In the genomic region with DNA sequence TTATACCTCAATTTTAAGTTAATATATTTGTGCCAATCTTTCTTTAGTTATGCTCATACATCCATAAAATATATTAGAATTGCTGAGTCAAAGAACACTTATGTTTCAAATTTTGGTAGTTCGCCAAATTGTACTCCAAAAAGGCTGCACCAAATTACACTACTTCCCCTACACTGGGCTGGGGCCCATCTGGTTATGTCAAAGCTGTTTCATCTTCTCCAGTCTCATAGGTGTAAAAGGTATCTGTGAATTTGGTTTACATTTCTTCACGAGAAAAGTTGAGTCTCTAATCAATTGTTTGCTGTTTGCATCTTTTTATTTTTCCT, we compare ENCODE assay signal across 8 cellular contexts. TPM values are rescaled to one million over a fixed set of nuclear protein-coding genes. Genes with fewer than 3 reads are reported as not detected.
DNase-seq lines count a peak whose midpoint lies in the region; TF ChIP-seq lines count a peak whose summit lies in the region.

No MANE protein-coding gene starts in this region.

- intact Hi-C loops in activated naive CD4-positive, alpha-beta T cell treated with anti-CD3 and anti-CD28 coated beads for 36 hours (cut with micrococcal nuclease), result loop anchor here (1.0 to 10.0 kb wide), 12 partner anchors 139 to 1717 kb away; partner anchors contain the start of genes BMF, EIF2AK4, INAFM2 and RASGRP1
- intact Hi-C loops in tibial artery (cut with DNase I; ENCODE audit: low total_unique reads), result loop anchor here (5.0 to 10.0 kb wide), 2 partner anchors 150 to 263 kb away; partner anchors contain the start of gene EIF2AK4

- no peaks in the 10 kb centered on the region for H3K9me3 Mint-ChIP-seq in activated naive CD4-positive, alpha-beta T cell treated with anti-CD3 and anti-CD28 coated beads for 36 hours
- no peaks in the 10 kb centered on the region for H3K9me3 Mint-ChIP-seq in activated naive CD8-positive, alpha-beta T cell (ENCODE audit: low read depth)

- H3K4me1 Mint-ChIP-seq in activated naive CD4-positive, alpha-beta T cell treated with anti-CD3 and anti-CD28 coated beads for 36 hours (ENCODE audit: low read depth), result peaks cover 43% of the 10 kb centered on the region
- peaks cover 38% of the 10 kb centered on the region for H3K4me1 Mint-ChIP-seq in activated naive CD8-positive, alpha-beta T cell (ENCODE audit: low read depth)

- no peak for TF ChIP-seq CTCF in kidney epithelial cell (IDR thresholded peaks at IDR 0.05; ENCODE audit: insufficient read depth, low read length, poor library complexity, severe bottlenecking)
- TF ChIP-seq CTCF in tibial artery (IDR thresholded peaks at IDR 0.05), result no peak

- peak overlapping the region; percentile 77 for H3K4me3 Mint-ChIP-seq in activated naive CD4-positive, alpha-beta T cell treated with anti-CD3 and anti-CD28 coated beads for 36 hours
- H3K4me3 Mint-ChIP-seq in activated naive CD8-positive, alpha-beta T cell, result peak overlapping the region; percentile 89

- H3K27me3 ChIP-seq in kidney epithelial cell (ENCODE audit: control insufficient read depth, insufficient read depth, low read length) (no peaks in the 10 kb centered on the region), tibial artery (no peaks in the 10 kb centered on the region)

- H3K4me1 ChIP-seq in tibial artery, result peaks cover 0 to 18% (median 12%) of the 10 kb centered on the region in 4 donors

- peak overlapping the region; percentile 64 for H3K27ac Mint-ChIP-seq in activated naive CD4-positive, alpha-beta T cell treated with anti-CD3 and anti-CD28 coated beads for 36 hours
- H3K27ac Mint-ChIP-seq in activated naive CD8-positive, alpha-beta T cell, result peak overlapping the region; percentile 76

- H3K36me3 ChIP-seq in kidney epithelial cell (ENCODE audit: control insufficient read depth, insufficient read depth, low read length), result no peaks in the 10 kb centered on the region
- H3K36me3 ChIP-seq in tibial artery, result no peaks in the 10 kb centered on the region

- H3K4me3 ChIP-seq in kidney epithelial cell (ENCODE audit: low read depth, low read length) (peak overlapping the region; percentile 91), tibial artery (peak overlapping the region; percentile 67 to 77)

- CTCF ChIA-PET in activated naive CD4-positive, alpha-beta T cell treated with anti-CD3 and anti-CD28 coated beads for 36 hours (lab: Charles Lee), result interaction anchor here (0.6 to 1.6 kb wide), 5 partner anchors 23 to 497 kb away, joined by 3 to 5 read pairs (median 3); partner anchors contain the start of gene EIF2AK4

- DNase-seq in activated naive CD4-positive, alpha-beta T cell treated with anti-CD3 and anti-CD28 coated beads for 36 hours, result no peak
- no peak for DNase-seq in activated naive CD4-positive, alpha-beta T cell (lab: John Stamatoyannopoulos, UW)
- DNase-seq in kidney epithelial cell (ENCODE audit: low read depth), result no peak
- no peak for DNase-seq in tibial artery
- no peak for DNase-seq in retina
- no peak for DNase-seq in NCI-H2196 (lab: John Stamatoyannopoulos, UW; ENCODE audit: unreplicated experiment)
- DNase-seq in medulla oblongata (ENCODE audit: extremely low spot score), result no peak

- H3K27ac ChIP-seq in tibial artery, result peak overlapping the region; percentile 63 to 67

- H3K27me3 Mint-ChIP-seq in activated naive CD4-positive, alpha-beta T cell treated with anti-CD3 and anti-CD28 coated beads for 36 hours (ENCODE audit: low read depth), result no peaks in the 10 kb centered on the region
- no peaks in the 10 kb centered on the region for H3K27me3 Mint-ChIP-seq in activated naive CD8-positive, alpha-beta T cell

- H3K36me3 Mint-ChIP-seq in activated naive CD4-positive, alpha-beta T cell treated with anti-CD3 and anti-CD28 coated beads for 36 hours (ENCODE audit: low read depth), result no peaks in the 10 kb centered on the region
- H3K36me3 Mint-ChIP-seq in activated naive CD8-positive, alpha-beta T cell, result no peaks in the 10 kb centered on the region

- no peaks in the 10 kb centered on the region for H3K9me3 ChIP-seq in tibial artery

RNA-seq across cellular contexts. Expression of gene FSIP1, which starts 0.7 kb away (rescaled TPM):
- under 1 TPM; 0.21 to 0.27 TPM for total RNA-seq in activated naive CD4-positive, alpha-beta T cell treated with anti-CD3 and anti-CD28 coated beads for 36 hours
- 0.62 and 0.71 TPM in 2 replicates for total RNA-seq in kidney epithelial cell
